Comparison of ENCODE assay signal across 8 cellular contexts in the genomic region with DNA sequence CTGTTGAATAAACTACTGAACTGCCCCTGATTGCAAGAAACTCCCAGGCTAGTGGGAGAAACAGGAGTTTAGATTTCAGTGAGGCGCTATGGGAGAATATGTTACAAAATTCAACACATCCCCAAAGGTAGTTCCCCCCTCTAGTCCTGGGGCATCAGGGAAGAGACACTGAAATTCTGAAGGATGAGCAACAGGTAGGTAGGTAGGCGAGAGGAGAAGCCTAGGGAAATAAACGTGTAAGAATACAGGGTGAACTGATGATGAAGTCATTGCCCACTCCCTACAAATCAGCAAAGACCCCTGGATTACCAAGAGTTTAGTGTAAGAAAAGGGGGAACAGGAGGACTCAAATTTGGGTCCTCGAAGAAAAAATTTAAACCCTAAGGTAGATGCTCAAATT.
"Had no signal": no experiment of that assay in that cellular context is flagged by ENCODE, and none has a peak within 500 bp of the region (broad histone marks: within the 10 kb centered on the region; RNA-seq: fewer than 3 reads in every experiment).

No MANE protein-coding gene starts in this region.

- H3K4me3 ChIP-seq: MG63 had no signal

- DNase-seq: MG63, MM.1S, MV-4-11, NCI-H1048, NCI-H1930, NCI-H2227 treated with DMSO at 0.1 percent for 48 hours, NCI-H446 treated with DMSO at 0.1 percent for 48 hours, NCI-H526 had no signal

- H3K36me3 ChIP-seq: MG63 had no signal

- H3K9me3 ChIP-seq: MG63 had no signal
